Comparison of ENCODE assay signal across 13 cellular contexts in genomic region chr22:26535499-26535898, GRCh38. TPM values are rescaled to one million over a fixed set of nuclear protein-coding genes. Genes with fewer than 3 reads are reported as not detected.
DNase-seq lines count a peak whose midpoint lies in the region; ATAC-seq and TF ChIP-seq lines count a peak whose summit lies in the region.
"Had no signal": no experiment of that assay in that cellular context is flagged by ENCODE, and none has a peak within 500 bp of the region (broad histone marks: within the 10 kb centered on the region; RNA-seq: fewer than 3 reads in every experiment).

No MANE protein-coding gene starts in this region.

- peak overlapping the region; percentile 65 for H3K27ac Mint-ChIP-seq in activated CD4-positive, alpha-beta memory T cell treated with anti-CD3 and anti-CD28 coated beads for 36 hours
- no peak overlapping the region for H3K27ac Mint-ChIP-seq in activated CD4-positive, alpha-beta memory T cell treated with anti-CD3 and anti-CD28 coated beads, Interleukin-2, amount 10 ng/mL, durations not matched to agents 7 days and 5 days
- peak overlapping the region; percentile 79 for H3K27ac Mint-ChIP-seq in endodermal cell
- peak overlapping the region; percentile 63 to 84 for H3K27ac Mint-ChIP-seq in stimulated activated naive CD8-positive, alpha-beta T cell treated with anti-CD3 and anti-CD28 coated beads, Interleukin-15, amount 100 ng/mL, for 72 hours

- TF ChIP-seq CTCF in endodermal cell (conservative IDR thresholded peaks at IDR 0.05) = no peak

- H3K4me3 ChIP-seq in endodermal cell (ENCODE audit: low read length) = no peak overlapping the region
- H3K4me3 ChIP-seq: upper lobe of right lung had no signal

- no peak overlapping the region for H3K27ac ChIP-seq in endodermal cell (ENCODE audit: low read depth, low read length)
- H3K27ac ChIP-seq: upper lobe of right lung had no signal

- H3K9me3 ChIP-seq in endodermal cell (ENCODE audit: control insufficient read depth, low read length) = no peaks in the 10 kb centered on the region
- H3K9me3 ChIP-seq: upper lobe of right lung had no signal

- H3K4me1 Mint-ChIP-seq in activated CD4-positive, alpha-beta memory T cell treated with anti-CD3 and anti-CD28 coated beads for 36 hours (ENCODE audit: low read depth) = peaks cover 22% of the 10 kb centered on the region
- peaks cover 15% of the 10 kb centered on the region for H3K4me1 Mint-ChIP-seq in activated CD4-positive, alpha-beta memory T cell treated with anti-CD3 and anti-CD28 coated beads, Interleukin-2, amount 10 ng/mL, durations not matched to agents 7 days and 5 days
- peaks cover 22% of the 10 kb centered on the region for H3K4me1 Mint-ChIP-seq in endodermal cell
- H3K4me1 Mint-ChIP-seq in stimulated activated naive CD8-positive, alpha-beta T cell treated with anti-CD3 and anti-CD28 coated beads, Interleukin-15, amount 100 ng/mL, for 72 hours = peaks cover 54% of the 10 kb centered on the region

- intact Hi-C loops in activated CD4-positive, alpha-beta memory T cell treated with anti-CD3 and anti-CD28 coated beads for 36 hours (cut with micrococcal nuclease) = no loop called here

- no peaks in the 10 kb centered on the region for H3K9me3 Mint-ChIP-seq in activated CD4-positive, alpha-beta memory T cell treated with anti-CD3 and anti-CD28 coated beads for 36 hours
- no peaks in the 10 kb centered on the region for H3K9me3 Mint-ChIP-seq in activated CD4-positive, alpha-beta memory T cell treated with anti-CD3 and anti-CD28 coated beads, Interleukin-2, amount 10 ng/mL, durations not matched to agents 7 days and 5 days
- no peaks in the 10 kb centered on the region for H3K9me3 Mint-ChIP-seq in endodermal cell
- no peaks in the 10 kb centered on the region for H3K9me3 Mint-ChIP-seq in stimulated activated naive CD8-positive, alpha-beta T cell treated with anti-CD3 and anti-CD28 coated beads, Interleukin-15, amount 100 ng/mL, for 72 hours

- POLR2A ChIA-PET in activated CD4-positive, alpha-beta memory T cell treated with anti-CD3 and anti-CD28 coated beads for 36 hours (lab: Charles Lee) = interaction anchor here (1.0 to 1.2 kb wide), 2 partner anchors 52 to 54 kb away, joined by 3 read pairs; partner anchors contain the start of genes HPS4 and SRRD
- POLR2A ChIA-PET in activated CD4-positive, alpha-beta memory T cell treated with anti-CD3 and anti-CD28 coated beads, Interleukin-2, amount 10 ng/mL, durations not matched to agents 7 days and 5 days (lab: Charles Lee) = interaction anchor here (0.9 kb wide), 1 partner anchor 10 kb away, joined by 3 read pairs; no protein-coding TSS in a partner anchor

- H3K4me3 Mint-ChIP-seq in activated CD4-positive, alpha-beta memory T cell treated with anti-CD3 and anti-CD28 coated beads for 36 hours = no peak overlapping the region
- no peak overlapping the region for H3K4me3 Mint-ChIP-seq in activated CD4-positive, alpha-beta memory T cell treated with anti-CD3 and anti-CD28 coated beads, Interleukin-2, amount 10 ng/mL, durations not matched to agents 7 days and 5 days
- no peak overlapping the region for H3K4me3 Mint-ChIP-seq in endodermal cell
- peak overlapping the region; percentile 41 to 49 for H3K4me3 Mint-ChIP-seq in stimulated activated naive CD8-positive, alpha-beta T cell treated with anti-CD3 and anti-CD28 coated beads, Interleukin-15, amount 100 ng/mL, for 72 hours

- ATAC-seq in stimulated activated naive CD8-positive, alpha-beta T cell treated with anti-CD3 and anti-CD28 coated beads, Interleukin-15, amount 100 ng/mL, for 72 hours = no peak
- no peak for ATAC-seq in HG02798 (IDR thresholded peaks at IDR 0.05; ENCODE audit: poor library complexity, unreplicated experiment)

- DNase-seq in activated CD4-positive, alpha-beta memory T cell treated with anti-CD3 and anti-CD28 coated beads for 36 hours = no peak
- no peak for DNase-seq in activated CD4-positive, alpha-beta memory T cell treated with anti-CD3 and anti-CD28 coated beads, Interleukin-2, amount 10 ng/mL, durations not matched to agents 7 days and 5 days
- no peak for DNase-seq in endodermal cell
- no peak for DNase-seq in stimulated activated naive CD8-positive, alpha-beta T cell treated with anti-CD3 and anti-CD28 coated beads, Interleukin-15, amount 100 ng/mL, for 72 hours
- DNase-seq in UCSD-AML1 (lab: John Stamatoyannopoulos, UW; ENCODE audit: unreplicated experiment) = no peak
- DNase-seq in NCI-H2171 treated with DMSO at 0.1 percent for 48 hours (lab: John Stamatoyannopoulos, UW) = no peak
- DNase-seq: central memory CD4-positive, alpha-beta T cell; COR-L47; small intestine; SW 1271; upper lobe of right lung had no signal

- H3K36me3 ChIP-seq in endodermal cell (ENCODE audit: control insufficient read depth, insufficient read depth, low read length) = peaks cover 37% of the 10 kb centered on the region

- no peaks in the 10 kb centered on the region for H3K27me3 Mint-ChIP-seq in activated CD4-positive, alpha-beta memory T cell treated with anti-CD3 and anti-CD28 coated beads for 36 hours
- H3K27me3 Mint-ChIP-seq in activated CD4-positive, alpha-beta memory T cell treated with anti-CD3 and anti-CD28 coated beads, Interleukin-2, amount 10 ng/mL, durations not matched to agents 7 days and 5 days = no peaks in the 10 kb centered on the region
- H3K27me3 Mint-ChIP-seq in endodermal cell (ENCODE audit: insufficient read depth) = no peaks in the 10 kb centered on the region
- H3K27me3 Mint-ChIP-seq in stimulated activated naive CD8-positive, alpha-beta T cell treated with anti-CD3 and anti-CD28 coated beads, Interleukin-15, amount 100 ng/mL, for 72 hours = no peaks in the 10 kb centered on the region

- CTCF ChIA-PET in activated CD4-positive, alpha-beta memory T cell treated with anti-CD3 and anti-CD28 coated beads for 36 hours (lab: Charles Lee) = interaction anchor here (0.7 to 1.2 kb wide), 3 partner anchors 10 to 130 kb away, joined by 3 read pairs; no protein-coding TSS in a partner anchor
- CTCF ChIA-PET in activated CD4-positive, alpha-beta memory T cell treated with anti-CD3 and anti-CD28 coated beads, Interleukin-2, amount 10 ng/mL, durations not matched to agents 7 days and 5 days (lab: Charles Lee) = interaction anchor here (0.9 to 1.0 kb wide), 2 partner anchors 20 to 109 kb away, joined by 3 read pairs; no protein-coding TSS in a partner anchor

- H3K4me1 ChIP-seq in endodermal cell (ENCODE audit: control insufficient read depth, insufficient read depth, low read length) = peaks cover 9% of the 10 kb centered on the region
- H3K4me1 ChIP-seq: upper lobe of right lung had no signal

- no peak overlapping the region for H3K9ac ChIP-seq in endodermal cell (ENCODE audit: extremely low read depth, low read length, poor library complexity, severe bottlenecking)

- 92 to 95% methylated on average over 2 to 6 of the region's 6 CpGs for WGBS in endodermal cell (ENCODE audit: insufficient coverage in 1 of 2, insufficient read length in 1 of 2), 2 experiments

- no peaks in the 10 kb centered on the region for H3K27me3 ChIP-seq in endodermal cell (ENCODE audit: control insufficient read depth, insufficient read depth, low read length, poor library complexity, severe bottlenecking)
- H3K27me3 ChIP-seq: upper lobe of right lung had no signal

- H3K36me3 Mint-ChIP-seq in activated CD4-positive, alpha-beta memory T cell treated with anti-CD3 and anti-CD28 coated beads for 36 hours = peaks cover 21% of the 10 kb centered on the region
- H3K36me3 Mint-ChIP-seq in activated CD4-positive, alpha-beta memory T cell treated with anti-CD3 and anti-CD28 coated beads, Interleukin-2, amount 10 ng/mL, durations not matched to agents 7 days and 5 days (ENCODE audit: low read depth) = peaks cover 57% of the 10 kb centered on the region
- peaks cover 61% of the 10 kb centered on the region for H3K36me3 Mint-ChIP-seq in endodermal cell (ENCODE audit: low read depth)

- peak; percentile 54 for TF ChIP-seq POLR2A in Raji (IDR thresholded peaks at IDR 0.05; ENCODE audit: insufficient read depth, low read depth, low read length)

RNA-seq across cellular contexts. Expression of gene TFIP11, which starts 23.2 kb away (rescaled TPM):
- total RNA-seq in activated CD4-positive, alpha-beta memory T cell treated with anti-CD3 and anti-CD28 coated beads for 36 hours = 10 to 100 TPM; 41.1 to 43.0 TPM
- 10 to 100 TPM; 50.8 to 55.5 TPM for total RNA-seq in activated CD4-positive, alpha-beta memory T cell treated with anti-CD3 and anti-CD28 coated beads, Interleukin-2, amount 10 ng/mL, durations not matched to agents 7 days and 5 days
- 10 to 100 TPM; 28.4 to 28.9 TPM for total RNA-seq in endodermal cell
- 21.4 TPM for polyA plus RNA-seq in endodermal cell (2013, experiment 1 of 2)
- polyA plus RNA-seq in endodermal cell (2013, experiment 2 of 2) = 23.5 TPM

RNA-seq across cellular contexts. Expression of gene SRRD, which starts 51.8 kb away (rescaled TPM):
- 10 to 100 TPM; 20.6 to 22.0 TPM for total RNA-seq in activated CD4-positive, alpha-beta memory T cell treated with anti-CD3 and anti-CD28 coated beads for 36 hours
- total RNA-seq in activated CD4-positive, alpha-beta memory T cell treated with anti-CD3 and anti-CD28 coated beads, Interleukin-2, amount 10 ng/mL, durations not matched to agents 7 days and 5 days = 10 to 100 TPM; 17.5 TPM
- 10 to 100 TPM; 27.4 to 30.0 TPM for total RNA-seq in endodermal cell
- 26.7 TPM for polyA plus RNA-seq in endodermal cell (2013, experiment 1 of 2)
- polyA plus RNA-seq in endodermal cell (2013, experiment 2 of 2) = 25.2 TPM

RNA-seq across cellular contexts. Expression of gene HPS4, which starts 51.9 kb away (rescaled TPM):
- 10 to 100 TPM; 41.7 to 44.3 TPM for total RNA-seq in activated CD4-positive, alpha-beta memory T cell treated with anti-CD3 and anti-CD28 coated beads for 36 hours
- 10 to 100 TPM; 37.3 to 37.6 TPM for total RNA-seq in activated CD4-positive, alpha-beta memory T cell treated with anti-CD3 and anti-CD28 coated beads, Interleukin-2, amount 10 ng/mL, durations not matched to agents 7 days and 5 days
- 10 to 100 TPM; 41.7 to 57.6 TPM for total RNA-seq in endodermal cell
- 45.7 TPM for polyA plus RNA-seq in endodermal cell (2013, experiment 1 of 2)
- 41.7 TPM for polyA plus RNA-seq in endodermal cell (2013, experiment 2 of 2)

RNA-seq across cellular contexts. Expression of gene TPST2, which starts 54.4 kb away (rescaled TPM):
- total RNA-seq in activated CD4-positive, alpha-beta memory T cell treated with anti-CD3 and anti-CD28 coated beads for 36 hours = 10 to 100 TPM; 27.9 to 31.2 TPM
- 10 to 100 TPM; 55.4 to 60.8 TPM for total RNA-seq in activated CD4-positive, alpha-beta memory T cell treated with anti-CD3 and anti-CD28 coated beads, Interleukin-2, amount 10 ng/mL, durations not matched to agents 7 days and 5 days
- 10 to 100 TPM; 38.9 to 53.2 TPM for total RNA-seq in endodermal cell
- polyA plus RNA-seq in endodermal cell (2013, experiment 1 of 2) = 22.0 TPM
- 19.7 TPM for polyA plus RNA-seq in endodermal cell (2013, experiment 2 of 2)

Comparison
In these comparisons a context has a peak if more than half of its experiments do, and no peak if none do; other contexts are left out.
1. H3K4me3 Mint-ChIP-seq: peak in stimulated activated naive CD8-positive, alpha-beta T cell treated with anti-CD3 and anti-CD28 coated beads, Interleukin-15, amount 100 ng/mL, for 72 hours (2 of 2); none in activated CD4-positive, alpha-beta memory T cell treated with anti-CD3 and anti-CD28 coated beads for 36 hours (single experiment), activated CD4-positive, alpha-beta memory T cell treated with anti-CD3 and anti-CD28 coated beads, Interleukin-2, amount 10 ng/mL, durations not matched to agents 7 days and 5 days (single experiment) and endodermal cell (single experiment).